ENCODE assay signal across 8 cellular contexts in genomic region chr20:7094438-7094997, GRCh38.
DNase-seq lines count a peak whose midpoint lies in the region; ATAC-seq, FAIRE-seq and TF ChIP-seq lines count a peak whose summit lies in the region.
"Had no signal": no experiment of that assay in that cellular context is flagged by ENCODE, and none has a peak within 500 bp of the region (broad histone marks: within the 10 kb centered on the region; RNA-seq: fewer than 3 reads in every experiment).

No MANE protein-coding gene starts in this region.

- H3K9me3 ChIP-seq in OCI-LY7 (ENCODE audit: low read length) = no peaks in the 10 kb centered on the region
- no peaks in the 10 kb centered on the region for H3K9me3 ChIP-seq in small intestine (ENCODE audit: control insufficient read depth, low read depth)

- no peaks in the 10 kb centered on the region for H3K27me3 ChIP-seq in small intestine (ENCODE audit: control insufficient read depth in 2 of 2, insufficient read depth in 2 of 2, low read length in 2 of 2)

- no peak overlapping the region for H3K4me2 ChIP-seq in OCI-LY7 (ENCODE audit: low read length)

- POLR2A ChIA-PET in OCI-LY7 (lab: Charles Lee) = interaction anchor here (0.6 kb wide), 1 partner anchor 641 kb away, joined by 4 read pairs; no protein-coding TSS in a partner anchor

- no peak for FAIRE-seq in small intestine (lab: Jason Lieb, UNC)

- no TSS peak for BruUV-seq in OCI-LY7 (replicated peaks; lab: Mats Ljungman, UMichigan)

- ATAC-seq in HG02642 (IDR thresholded peaks at IDR 0.05; ENCODE audit: poor library complexity, unreplicated experiment) = no peak

- WGBS in small intestine, 3 donors = 18 to 29% (median 21%) methylated on average over 7 of the region's 7 CpGs

- no peaks in the 10 kb centered on the region for H3K79me2 ChIP-seq in OCI-LY7 (ENCODE audit: insufficient read depth, low read depth, low read length)

- no peaks in the 10 kb centered on the region for H4K20me1 ChIP-seq in OCI-LY7 (ENCODE audit: insufficient read depth, low read length)

- CTCF ChIA-PET in OCI-LY7 (lab: Charles Lee; ENCODE audit: unreplicated experiment) = no interaction called here

- H3K36me3 ChIP-seq in OCI-LY7 (ENCODE audit: insufficient read depth, low read length) (no peaks in the 10 kb centered on the region), small intestine (ENCODE audit: control insufficient read depth in 2 of 2, insufficient read depth in 2 of 2, low read length in 2 of 2) (no peaks in the 10 kb centered on the region)

- TF ChIP-seq CTCF in GM12872 (IDR thresholded peaks at IDR 0.05; ENCODE audit: insufficient read depth, low read depth, low read length) (peak; percentile 81), OCI-LY7 (conservative IDR thresholded peaks at IDR 0.05; ENCODE audit: low read length) (peak; percentile 98), fibroblast of mammary gland (conservative IDR thresholded peaks at IDR 0.05; ENCODE audit: control insufficient read depth, insufficient read depth, low read depth, low read length) (peak; percentile 32)

- peak overlapping the region; percentile 60; the same call in 1 of the 2 replicates for H2AFZ ChIP-seq in OCI-LY7 (ENCODE audit: low read length)

- no peaks in the 10 kb centered on the region for H3K4me1 ChIP-seq in OCI-LY7 (ENCODE audit: insufficient read depth, low read length, poor library complexity, severe bottlenecking)
- no peaks in the 10 kb centered on the region for H3K4me1 ChIP-seq in small intestine (ENCODE audit: control insufficient read depth in 2 of 2, insufficient read depth in 1 of 2, low read depth in 1 of 2, low read length in 1 of 2)

- DNase-seq in HPDE6-E6E7 (ENCODE audit: extremely low spot score) = peak; percentile 61
- DNase-seq in OCI-LY7 (ENCODE audit: low spot score) = peak; percentile 70
- DNase-seq in fibroblast of mammary gland (ENCODE audit: low read depth) = peak; percentile 19
- peak; percentile 22 for DNase-seq in small intestine
- DNase-seq in effector CD4-positive, alpha-beta T cell = no peak
- DNase-seq: activated B cell treated with CpG ODN at 0.5 μM for 24 hours had no signal

- intact Hi-C loops in OCI-LY7 (cut with micrococcal nuclease; ENCODE audit: unreplicated experiment) = no loop called here

- no peak overlapping the region for H3K27ac ChIP-seq in OCI-LY7 (ENCODE audit: low read depth, low read length, poor library complexity, severe bottlenecking)
- H3K27ac ChIP-seq in small intestine (ENCODE audit: low read depth in 1 of 2, low read length in 1 of 2) = no peak overlapping the region

- H3K4me3 ChIP-seq in OCI-LY7 (ENCODE audit: low read depth, low read length, poor library complexity, severe bottlenecking) (no peak overlapping the region), fibroblast of mammary gland (ENCODE audit: control insufficient read depth, low read depth, low read length) (no peak overlapping the region), small intestine (ENCODE audit: low read depth in 1 of 2, low read length in 2 of 2) (no peak overlapping the region)

- H3K9me2 ChIP-seq in OCI-LY7 (ENCODE audit: insufficient read depth, low read length) = no peaks in the 10 kb centered on the region

Comparison
In these comparisons a context has a peak if more than half of its experiments do, and no peak if none do; other contexts are left out.
1. CTCF ChIP-seq: peak in every context shown above with its lines; median percentile 98 in OCI-LY7; 81 in GM12872; 32 in fibroblast of mammary gland.